ENCODE assay signal across 2 cellular contexts in genomic region chr6:121934461-121934860, GRCh38.
TF ChIP-seq lines count a peak whose summit lies in the region.

No MANE protein-coding gene starts in this region.

TF ChIP-seq in IMR-90, 13 proteins besides CTCF, POLR2A, EP300 and RAD21:
- TF ChIP-seq MAZ (IDR thresholded peaks at IDR 0.05; ENCODE audit: borderline replicate concordance, low read depth, low read length) (no peak), ELK1 (IDR thresholded peaks at IDR 0.05; ENCODE audit: borderline replicate concordance, low read depth, low read length) (no peak), NFE2L2 (IDR thresholded peaks at IDR 0.05; ENCODE audit: low read depth, low read length) (no peak), RCOR1 (IDR thresholded peaks at IDR 0.05; ENCODE audit: insufficient replicate concordance, low read length) (no peak), CEBPB (IDR thresholded peaks at IDR 0.05; ENCODE audit: low read depth, low read length) (no peak), BHLHE40 (IDR thresholded peaks at IDR 0.05; ENCODE audit: low read depth, low read length) (no peak), USF2 (IDR thresholded peaks at IDR 0.05; ENCODE audit: low read depth, low read length) (no peak), CHD1 (IDR thresholded peaks at IDR 0.05; ENCODE audit: low read depth, low read length) (no peak), SMC3 (IDR thresholded peaks at IDR 0.05; ENCODE audit: low read depth, low read length) (no peak), MAFK (IDR thresholded peaks at IDR 0.05; ENCODE audit: low read depth, low read length) (no peak), MXI1 (IDR thresholded peaks at IDR 0.05; ENCODE audit: borderline replicate concordance, low read depth, low read length) (no peak), FOS (IDR thresholded peaks at IDR 0.05; ENCODE audit: low read depth, low read length) (no peak), RFX5 (IDR thresholded peaks at IDR 0.05; ENCODE audit: low read depth, low read length) (no peak)

TF ChIP-seq in H1, 55 proteins besides CTCF, POLR2A, EP300 and RAD21:
- TF ChIP-seq SRF (IDR thresholded peaks at IDR 0.05; ENCODE audit: low read depth, low read length) (no peak), GTF2F1 (IDR thresholded peaks at IDR 0.05; ENCODE audit: borderline replicate concordance, low read depth, low read length) (no peak), RXRA (IDR thresholded peaks at IDR 0.05; ENCODE audit: insufficient read depth, low read depth, low read length) (no peak), TBP (IDR thresholded peaks at IDR 0.05; ENCODE audit: low read depth, low read length) (no peak), CEBPB (IDR thresholded peaks at IDR 0.05; ENCODE audit: low read depth, low read length) (no peak), TCF12 (IDR thresholded peaks at IDR 0.05; ENCODE audit: low read depth, low read length) (no peak), USF2 (IDR thresholded peaks at IDR 0.05; ENCODE audit: low read length) (no peak), SUZ12 (IDR thresholded peaks at IDR 0.05; ENCODE audit: low read length) (no peak)
